8 cellular contexts compared by ENCODE assay signal in genomic region chr16:13956635-13957196, GRCh38. TPM values are rescaled to one million over a fixed set of nuclear protein-coding genes. Genes with fewer than 3 reads are reported as not detected.
A peak's percentile ranks its signal among the peaks of the same experiment; 100 is the strongest.
DNase-seq lines count a peak whose midpoint lies in the region; ATAC-seq and TF ChIP-seq lines count a peak whose summit lies in the region.

No MANE protein-coding gene starts in this region.

- no peak for ATAC-seq in PC-3

- no peaks in the 10 kb centered on the region for H3K9me3 ChIP-seq in PC-3 (ENCODE audit: low read length)
- no peaks in the 10 kb centered on the region for H3K9me3 ChIP-seq in fibroblast of lung (ENCODE audit: control insufficient read depth, insufficient read depth, low read depth, low read length)
- no peaks in the 10 kb centered on the region for H3K9me3 ChIP-seq in tibial artery

- POLR2A ChIA-PET in PC-3 (lab: Charles Lee; ENCODE audit: unreplicated experiment) = no interaction called here

- CTCF ChIA-PET in PC-3 (lab: Charles Lee) = no interaction called here

- H3K4me1 Mint-ChIP-seq in activated naive CD8-positive, alpha-beta T cell (ENCODE audit: low read depth) = no peaks in the 10 kb centered on the region
- peaks cover 12% of the 10 kb centered on the region for H3K4me1 Mint-ChIP-seq in activated naive CD8-positive, alpha-beta T cell treated with anti-CD3 and anti-CD28 coated beads for 36 hours

- peak overlapping the region; percentile 81; the same call in 1 of the 2 replicates for H3K9ac ChIP-seq in PC-3 (ENCODE audit: low read length)
- peak overlapping the region; percentile 62 for H3K9ac ChIP-seq in fibroblast of lung (ENCODE audit: insufficient read depth, low read length)

- TF ChIP-seq CTCF in PC-3 (conservative IDR thresholded peaks at IDR 0.05; ENCODE audit: low read depth, low read length) = no peak
- TF ChIP-seq CTCF in fibroblast of lung (conservative IDR thresholded peaks at IDR 0.05 in 1 of 2, IDR thresholded peaks at IDR 0.05 in 1 of 2; ENCODE audit: low read depth in 1 of 2, low read length in 2 of 2) = no peak
- TF ChIP-seq CTCF in tibial artery (IDR thresholded peaks at IDR 0.05) = no peak

- H4K20me1 ChIP-seq in PC-3 (ENCODE audit: low read length) (no peaks in the 10 kb centered on the region), fibroblast of lung (ENCODE audit: control insufficient read depth, extremely low read depth, insufficient read depth, low read length) (no peaks in the 10 kb centered on the region)

- peaks cover 6% of the 10 kb centered on the region for H3K36me3 Mint-ChIP-seq in activated naive CD8-positive, alpha-beta T cell
- H3K36me3 Mint-ChIP-seq in activated naive CD8-positive, alpha-beta T cell treated with anti-CD3 and anti-CD28 coated beads for 36 hours = no peaks in the 10 kb centered on the region

- H3K36me3 ChIP-seq in PC-3 (ENCODE audit: low read depth, low read length) (no peaks in the 10 kb centered on the region), fibroblast of lung (ENCODE audit: control insufficient read depth, insufficient read depth, low read length) (no peaks in the 10 kb centered on the region), tibial artery (no peaks in the 10 kb centered on the region)

- H3K9me3 Mint-ChIP-seq in activated naive CD8-positive, alpha-beta T cell (ENCODE audit: low read depth) = no peaks in the 10 kb centered on the region
- no peaks in the 10 kb centered on the region for H3K9me3 Mint-ChIP-seq in activated naive CD8-positive, alpha-beta T cell treated with anti-CD3 and anti-CD28 coated beads for 36 hours

- H3F3A ChIP-seq in PC-3 (ENCODE audit: low read length, unreplicated experiment) = peaks cover 2% of the 10 kb centered on the region

- H3K4me3 Mint-ChIP-seq in activated naive CD8-positive, alpha-beta T cell = peak overlapping the region; percentile 55
- H3K4me3 Mint-ChIP-seq in activated naive CD8-positive, alpha-beta T cell treated with anti-CD3 and anti-CD28 coated beads for 36 hours = no peak overlapping the region

- peaks cover 13% of the 10 kb centered on the region for H3K27me3 Mint-ChIP-seq in activated naive CD8-positive, alpha-beta T cell
- peaks cover 24% of the 10 kb centered on the region for H3K27me3 Mint-ChIP-seq in activated naive CD8-positive, alpha-beta T cell treated with anti-CD3 and anti-CD28 coated beads for 36 hours

- peak overlapping the region; percentile 100 for H3K27ac ChIP-seq in PC-3 (ENCODE audit: low read length)
- H3K27ac ChIP-seq in fibroblast of lung (ENCODE audit: insufficient read depth, low read length) = peak overlapping the region; percentile 82
- H3K27ac ChIP-seq in tibial artery = peak overlapping the region; percentile 66 to 70

- no peaks in the 10 kb centered on the region for H3K9me2 ChIP-seq in PC-3 (replicated peaks; ENCODE audit: low read length)

- intact Hi-C loops in PC-3 (cut with micrococcal nuclease) (no loop called here), tibial artery (cut with DNase I; ENCODE audit: low total_unique reads) (no loop called here)

- no peak for DNase-seq in activated naive CD8-positive, alpha-beta T cell treated with anti-CD3 and anti-CD28 coated beads for 36 hours
- no peak for DNase-seq in PC-3
- DNase-seq in fibroblast of lung (ENCODE audit: low read depth in 2 of 2) = no peak
- DNase-seq in tibial artery = no peak
- DNase-seq in OCI-M2 (lab: John Stamatoyannopoulos, UW; ENCODE audit: unreplicated experiment) = no peak
- DNase-seq in SKM-1 treated with dmso at 0.1 percent for 144 hours (lab: John Stamatoyannopoulos, UW; ENCODE audit: unreplicated experiment) = no peak
- no peak for DNase-seq in stimulated activated CD4-positive, alpha-beta T cell treated with anti-CD3 and anti-CD28 coated beads, Interleukin-2, amount 100 ng/mL, for 48 hours

- H3K27me3 ChIP-seq in PC-3 (ENCODE audit: low read length) (no peaks in the 10 kb centered on the region), fibroblast of lung (ENCODE audit: control insufficient read depth, insufficient read depth, low read length) (no peaks in the 10 kb centered on the region), tibial artery (no peaks in the 10 kb centered on the region)

- peak overlapping the region; percentile 98 for H3K4me2 ChIP-seq in PC-3 (ENCODE audit: low read length)
- H3K4me2 ChIP-seq in fibroblast of lung (ENCODE audit: extremely low read depth, insufficient read depth, low read length) = peak overlapping the region; percentile 81

- H3K4me3 ChIP-seq in PC-3 (ENCODE audit: low read length) (peak overlapping the region; percentile 68; the same call in 1 of the 2 replicates), fibroblast of lung (replicated peaks in 1 of 4; ENCODE audit: control extremely low read depth in 1 of 4, insufficient read depth in 1 of 4, low read depth in 3 of 4, low read length in 4 of 4) (peak overlapping the region; percentile 19 to 69 (median 47)), tibial artery (peak overlapping the region; percentile 32 to 37)

- peaks cover 32% of the 10 kb centered on the region for H3K4me1 ChIP-seq in PC-3 (ENCODE audit: insufficient read depth, low read length)
- H3K4me1 ChIP-seq in fibroblast of lung (ENCODE audit: control insufficient read depth, extremely low read depth, insufficient read depth, low read length) = peaks cover 11% of the 10 kb centered on the region
- H3K4me1 ChIP-seq in tibial artery = peaks cover 0 to 20% (median 7%) of the 10 kb centered on the region in 4 donors

- H3K27ac Mint-ChIP-seq in activated naive CD8-positive, alpha-beta T cell = no peak overlapping the region
- no peak overlapping the region for H3K27ac Mint-ChIP-seq in activated naive CD8-positive, alpha-beta T cell treated with anti-CD3 and anti-CD28 coated beads for 36 hours

- no TSS peak for BruUV-seq in PC-3 (replicated peaks; lab: Mats Ljungman, UMichigan)

- no peaks in the 10 kb centered on the region for H3K79me2 ChIP-seq in PC-3 (ENCODE audit: low read length)
- no peaks in the 10 kb centered on the region for H3K79me2 ChIP-seq in fibroblast of lung (ENCODE audit: control insufficient read depth, insufficient read depth, low read length)

- peak overlapping the region; percentile 60 for H2AFZ ChIP-seq in PC-3 (ENCODE audit: low read length)
- H2AFZ ChIP-seq in fibroblast of lung (ENCODE audit: low read length) = peak overlapping the region; percentile 77

RNA-seq across cellular contexts. Expression of gene ERCC4, which starts 36.8 kb away (rescaled TPM):
- total RNA-seq in activated naive CD8-positive, alpha-beta T cell treated with anti-CD3 and anti-CD28 coated beads for 36 hours = 10 to 100 TPM; 14.0 to 16.3 TPM
- total RNA-seq in PC-3 (2014; rRNA removed) = 3.2 and 4.9 TPM in 2 replicates
- 9.5 and 10.6 TPM in 2 replicates for total RNA-seq in fibroblast of lung
- polyA plus RNA-seq in fibroblast of lung = 4.3 and 5.9 TPM in 2 replicates
- polyA plus RNA-seq in fibroblast of lung (2012) = 4.6 and 6.8 TPM in 2 replicates
- polyA minus RNA-seq in fibroblast of lung (ENCODE audit: low replicate concordance) = 2.1 and 13.2 TPM in 2 replicates
